9 cellular contexts compared by ENCODE assay signal in the genomic region with DNA sequence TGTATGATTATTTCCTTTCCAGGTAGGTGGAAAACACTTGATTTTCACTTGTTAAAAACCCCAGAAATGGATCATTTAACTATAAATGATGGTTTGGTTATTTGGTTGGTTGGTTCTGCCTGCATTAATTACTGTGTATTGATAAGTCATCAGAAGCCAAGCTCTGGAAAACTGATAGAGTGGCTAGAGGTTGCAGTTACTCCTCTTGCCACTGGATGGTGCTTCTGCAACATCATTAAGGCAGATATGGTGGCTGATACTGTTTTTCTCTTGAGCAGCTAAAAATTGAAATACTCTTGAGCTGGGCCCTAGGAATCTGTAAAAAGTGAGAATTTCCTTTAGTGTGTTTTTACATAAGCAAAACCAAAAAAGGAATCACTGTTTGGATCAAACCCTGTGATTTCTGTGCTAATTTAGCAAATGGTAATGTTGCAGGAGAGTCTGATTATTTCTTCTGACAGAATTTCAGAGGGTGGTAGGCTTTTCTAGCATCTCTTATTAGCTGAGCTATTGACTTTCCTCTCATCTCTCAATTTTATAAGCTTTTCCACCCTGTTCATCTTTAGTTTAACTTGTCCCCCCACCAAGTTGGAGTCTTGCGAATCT. TPM values are rescaled to one million over a fixed set of nuclear protein-coding genes. Genes with fewer than 3 reads are reported as not detected.
DNase-seq lines count a peak whose midpoint lies in the region; ATAC-seq, FAIRE-seq and TF ChIP-seq lines count a peak whose summit lies in the region.
"Had no signal": no experiment of that assay in that cellular context is flagged by ENCODE, and none has a peak within 500 bp of the region (broad histone marks: within the 10 kb centered on the region; RNA-seq: fewer than 3 reads in every experiment).

No MANE protein-coding gene starts in this region.

- TF ChIP-seq CTCF in cardiac fibroblast (IDR thresholded peaks at IDR 0.05; ENCODE audit: low read depth, low read length) (peak; percentile 74), lower lobe of right lung (IDR thresholded peaks at IDR 0.05) (peak; percentile 68)

- peaks cover 21% of the 10 kb centered on the region for H3K4me1 ChIP-seq in lower lobe of right lung

- no peaks in the 10 kb centered on the region for H3K9me3 ChIP-seq in lower lobe of right lung

- peaks cover 5% of the 10 kb centered on the region for H3K36me3 ChIP-seq in lower lobe of right lung

- no peaks in the 10 kb centered on the region for H3K27me3 ChIP-seq in lower lobe of right lung (ENCODE audit: low read depth)

- peak; percentile 35 for FAIRE-seq in A204.1 (lab: Jason Lieb, UNC)
- FAIRE-seq: endometrium had no signal

- H3K4me3 ChIP-seq in cardiac fibroblast (replicated peaks in 1 of 2; ENCODE audit: low read depth in 2 of 2, low read length in 2 of 2): no peak overlapping the region
- H3K4me3 ChIP-seq in lower lobe of right lung: no peak overlapping the region

- peak; percentile 43 to 60 for ATAC-seq in lower lobe of right lung
- ATAC-seq in GM18867 (IDR thresholded peaks at IDR 0.05; ENCODE audit: unreplicated experiment): no peak

- intact Hi-C loops in lower lobe of right lung (cut with DNase I): no loop called here

- DNase-seq in ELR (ENCODE audit: low read depth) (peak; percentile 54), NCI-H2196 treated with DMSO at 0.1 percent for 48 hours (lab: John Stamatoyannopoulos, UW; ENCODE audit: unreplicated experiment) (peak; percentile 8), cardiac fibroblast (ENCODE audit: low read depth in 2 of 2) (peak; percentile 43 to 45), lower lobe of right lung (no peak), foreskin melanocyte (no peak)
- DNase-seq in NK-92 treated with Interleukin-12 subunit alpha and Interleukin-12 subunit beta, amount 100 ng/mL, for 24 hours (lab: John Stamatoyannopoulos, UW): no peak

- H3K27ac ChIP-seq in lower lobe of right lung: no peak overlapping the region

RNA-seq across cellular contexts. Expression of a gene that starts 54.3 kb away (rescaled TPM):
- 113 TPM for total RNA-seq in lower lobe of right lung

Comparison
In these comparisons a context has a peak if more than half of its experiments do, and no peak if none do; other contexts are left out.
1. DNase-seq: peak in ELR (single experiment), NCI-H2196 treated with DMSO at 0.1 percent for 48 hours (single experiment) and cardiac fibroblast (2 of 2); none in lower lobe of right lung (single experiment), foreskin melanocyte (single experiment) and NK-92 treated with Interleukin-12 subunit alpha and Interleukin-12 subunit beta, amount 100 ng/mL, for 24 hours (single experiment).